ENCODE assay signal across 1 cellular context in the genomic region with DNA sequence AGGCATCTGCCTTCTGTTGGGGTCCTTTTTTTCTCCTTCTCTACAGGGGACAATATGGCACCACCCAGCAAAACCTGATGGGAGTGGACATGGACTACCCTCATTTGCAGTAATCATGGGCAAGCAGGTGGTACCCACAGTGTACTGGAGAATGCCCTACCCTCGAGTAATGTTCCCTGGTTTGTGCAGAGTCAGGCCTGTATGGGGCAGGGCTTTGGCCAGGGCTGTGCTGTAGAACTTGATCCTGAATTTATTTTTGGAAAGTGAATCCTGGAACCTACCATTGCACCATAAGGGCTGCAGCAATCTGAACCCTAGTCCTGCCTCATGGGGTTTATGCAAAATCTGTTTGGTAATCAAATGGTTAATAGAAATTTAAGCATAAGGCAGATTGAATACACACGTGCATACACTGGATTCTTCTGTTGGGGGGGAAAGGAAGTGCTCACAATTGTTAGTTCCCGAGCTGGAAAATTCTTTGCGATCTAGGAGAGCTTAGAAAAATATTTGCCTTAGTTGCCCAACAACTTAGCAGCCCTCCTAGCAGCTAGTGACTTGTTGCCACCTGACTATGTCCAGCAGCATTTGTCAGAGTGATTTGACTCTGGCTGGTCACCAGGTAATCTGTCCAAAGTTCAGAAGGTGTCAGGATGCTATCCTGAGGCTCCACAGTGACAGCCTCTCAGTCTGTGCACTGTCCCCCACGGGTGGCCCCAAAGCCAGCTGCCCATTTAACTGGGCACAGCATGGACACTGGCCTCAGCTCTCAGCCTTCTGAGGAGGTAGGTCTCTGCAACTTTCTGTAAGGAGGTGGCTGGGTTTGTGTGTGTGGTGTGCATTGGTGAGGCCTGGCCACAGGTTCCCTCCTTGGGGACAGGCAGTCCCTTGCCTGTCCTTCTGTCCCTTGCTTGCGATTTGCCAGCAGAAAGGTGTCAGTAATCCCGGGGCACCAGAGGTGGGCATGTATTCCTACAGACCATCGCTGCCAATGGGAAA.
A peak's percentile ranks its signal among the peaks of the same experiment; 100 is the strongest.
TF ChIP-seq lines count a peak whose summit lies in the region.

No MANE protein-coding gene starts in this region.

TF ChIP-seq in HepG2, 621 proteins besides CTCF, POLR2A, EP300 and RAD21 (continued from another document and continues in another):
- TF ChIP-seq HDAC6 (IDR thresholded peaks at IDR 0.05; ENCODE audit: low read depth, low read length), result no peak
- TF ChIP-seq TGIF2 (CRISPR knock-in tag; IDR thresholded peaks at IDR 0.05), result peak; percentile 88; the same call in 1 of the 2 replicates
- TF ChIP-seq, protein P1, sequence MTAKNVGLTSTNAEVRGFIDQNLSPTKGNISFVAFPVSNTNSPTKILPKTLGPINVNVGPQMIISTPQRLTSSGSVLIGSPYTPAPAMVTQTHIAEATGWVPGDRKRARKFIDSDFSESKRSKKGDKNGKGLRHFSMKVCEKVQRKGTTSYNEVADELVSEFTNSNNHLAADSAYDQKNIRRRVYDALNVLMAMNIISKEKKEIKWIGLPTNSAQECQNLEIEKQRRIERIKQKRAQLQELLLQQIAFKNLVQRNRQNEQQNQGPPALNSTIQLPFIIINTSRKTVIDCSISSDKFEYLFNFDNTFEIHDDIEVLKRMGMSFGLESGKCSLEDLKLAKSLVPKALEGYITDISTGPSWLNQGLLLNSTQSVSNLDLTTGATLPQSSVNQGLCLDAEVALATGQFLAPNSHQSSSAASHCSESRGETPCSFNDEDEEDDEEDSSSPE (CRISPR knock-in tag; IDR thresholded peaks at IDR 0.05), result no peak
- TF ChIP-seq, protein P2, sequence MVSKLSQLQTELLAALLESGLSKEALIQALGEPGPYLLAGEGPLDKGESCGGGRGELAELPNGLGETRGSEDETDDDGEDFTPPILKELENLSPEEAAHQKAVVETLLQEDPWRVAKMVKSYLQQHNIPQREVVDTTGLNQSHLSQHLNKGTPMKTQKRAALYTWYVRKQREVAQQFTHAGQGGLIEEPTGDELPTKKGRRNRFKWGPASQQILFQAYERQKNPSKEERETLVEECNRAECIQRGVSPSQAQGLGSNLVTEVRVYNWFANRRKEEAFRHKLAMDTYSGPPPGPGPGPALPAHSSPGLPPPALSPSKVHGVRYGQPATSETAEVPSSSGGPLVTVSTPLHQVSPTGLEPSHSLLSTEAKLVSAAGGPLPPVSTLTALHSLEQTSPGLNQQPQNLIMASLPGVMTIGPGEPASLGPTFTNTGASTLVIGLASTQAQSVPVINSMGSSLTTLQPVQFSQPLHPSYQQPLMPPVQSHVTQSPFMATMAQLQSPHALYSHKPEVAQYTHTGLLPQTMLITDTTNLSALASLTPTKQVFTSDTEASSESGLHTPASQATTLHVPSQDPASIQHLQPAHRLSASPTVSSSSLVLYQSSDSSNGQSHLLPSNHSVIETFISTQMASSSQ (IDR thresholded peaks at IDR 0.05; ENCODE audit: low read depth), result no peak
- TF ChIP-seq, protein P2 (CRISPR knock-in tag; IDR thresholded peaks at IDR 0.05; ENCODE audit: borderline replicate concordance), result peak; percentile 75; the same call in 1 of the 2 replicates
- TF ChIP-seq SIN3A (IDR thresholded peaks at IDR 0.05; ENCODE audit: borderline replicate concordance, low read depth, low read length), result peak; percentile 76
- TF ChIP-seq, protein P3, sequence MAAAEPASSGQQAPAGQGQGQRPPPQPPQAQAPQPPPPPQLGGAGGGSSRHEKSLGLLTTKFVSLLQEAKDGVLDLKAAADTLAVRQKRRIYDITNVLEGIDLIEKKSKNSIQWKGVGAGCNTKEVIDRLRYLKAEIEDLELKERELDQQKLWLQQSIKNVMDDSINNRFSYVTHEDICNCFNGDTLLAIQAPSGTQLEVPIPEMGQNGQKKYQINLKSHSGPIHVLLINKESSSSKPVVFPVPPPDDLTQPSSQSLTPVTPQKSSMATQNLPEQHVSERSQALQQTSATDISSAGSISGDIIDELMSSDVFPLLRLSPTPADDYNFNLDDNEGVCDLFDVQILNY (CRISPR knock-in tag; conservative IDR thresholded peaks at IDR 0.05), result no peak
- no peak for TF ChIP-seq ZNF616 (CRISPR knock-in tag; IDR thresholded peaks at IDR 0.05; ENCODE audit: low read depth)
- TF ChIP-seq, protein P4, sequence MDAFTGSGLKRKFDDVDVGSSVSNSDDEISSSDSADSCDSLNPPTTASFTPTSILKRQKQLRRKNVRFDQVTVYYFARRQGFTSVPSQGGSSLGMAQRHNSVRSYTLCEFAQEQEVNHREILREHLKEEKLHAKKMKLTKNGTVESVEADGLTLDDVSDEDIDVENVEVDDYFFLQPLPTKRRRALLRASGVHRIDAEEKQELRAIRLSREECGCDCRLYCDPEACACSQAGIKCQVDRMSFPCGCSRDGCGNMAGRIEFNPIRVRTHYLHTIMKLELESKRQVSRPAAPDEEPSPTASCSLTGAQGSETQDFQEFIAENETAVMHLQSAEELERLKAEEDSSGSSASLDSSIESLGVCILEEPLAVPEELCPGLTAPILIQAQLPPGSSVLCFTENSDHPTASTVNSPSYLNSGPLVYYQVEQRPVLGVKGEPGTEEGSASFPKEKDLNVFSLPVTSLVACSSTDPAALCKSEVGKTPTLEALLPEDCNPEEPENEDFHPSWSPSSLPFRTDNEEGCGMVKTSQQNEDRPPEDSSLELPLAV (CRISPR knock-in tag; conservative IDR thresholded peaks at IDR 0.05; ENCODE audit: low read depth), result no peak
- TF ChIP-seq EZH2 (conservative IDR thresholded peaks at IDR 0.05; ENCODE audit: low read depth, low read length), result no peak
- TF ChIP-seq FOXA3 (CRISPR knock-in tag; IDR thresholded peaks at IDR 0.05), result peak; percentile 82
- no peak for TF ChIP-seq ZSCAN12 (CRISPR knock-in tag; IDR thresholded peaks at IDR 0.05)
- TF ChIP-seq ZFP82 (CRISPR knock-in tag; IDR thresholded peaks at IDR 0.05; ENCODE audit: borderline replicate concordance), result 0 out of 2 replicates have a peak, but pooled peaks have one; percentile 22
- TF ChIP-seq, protein P5, sequence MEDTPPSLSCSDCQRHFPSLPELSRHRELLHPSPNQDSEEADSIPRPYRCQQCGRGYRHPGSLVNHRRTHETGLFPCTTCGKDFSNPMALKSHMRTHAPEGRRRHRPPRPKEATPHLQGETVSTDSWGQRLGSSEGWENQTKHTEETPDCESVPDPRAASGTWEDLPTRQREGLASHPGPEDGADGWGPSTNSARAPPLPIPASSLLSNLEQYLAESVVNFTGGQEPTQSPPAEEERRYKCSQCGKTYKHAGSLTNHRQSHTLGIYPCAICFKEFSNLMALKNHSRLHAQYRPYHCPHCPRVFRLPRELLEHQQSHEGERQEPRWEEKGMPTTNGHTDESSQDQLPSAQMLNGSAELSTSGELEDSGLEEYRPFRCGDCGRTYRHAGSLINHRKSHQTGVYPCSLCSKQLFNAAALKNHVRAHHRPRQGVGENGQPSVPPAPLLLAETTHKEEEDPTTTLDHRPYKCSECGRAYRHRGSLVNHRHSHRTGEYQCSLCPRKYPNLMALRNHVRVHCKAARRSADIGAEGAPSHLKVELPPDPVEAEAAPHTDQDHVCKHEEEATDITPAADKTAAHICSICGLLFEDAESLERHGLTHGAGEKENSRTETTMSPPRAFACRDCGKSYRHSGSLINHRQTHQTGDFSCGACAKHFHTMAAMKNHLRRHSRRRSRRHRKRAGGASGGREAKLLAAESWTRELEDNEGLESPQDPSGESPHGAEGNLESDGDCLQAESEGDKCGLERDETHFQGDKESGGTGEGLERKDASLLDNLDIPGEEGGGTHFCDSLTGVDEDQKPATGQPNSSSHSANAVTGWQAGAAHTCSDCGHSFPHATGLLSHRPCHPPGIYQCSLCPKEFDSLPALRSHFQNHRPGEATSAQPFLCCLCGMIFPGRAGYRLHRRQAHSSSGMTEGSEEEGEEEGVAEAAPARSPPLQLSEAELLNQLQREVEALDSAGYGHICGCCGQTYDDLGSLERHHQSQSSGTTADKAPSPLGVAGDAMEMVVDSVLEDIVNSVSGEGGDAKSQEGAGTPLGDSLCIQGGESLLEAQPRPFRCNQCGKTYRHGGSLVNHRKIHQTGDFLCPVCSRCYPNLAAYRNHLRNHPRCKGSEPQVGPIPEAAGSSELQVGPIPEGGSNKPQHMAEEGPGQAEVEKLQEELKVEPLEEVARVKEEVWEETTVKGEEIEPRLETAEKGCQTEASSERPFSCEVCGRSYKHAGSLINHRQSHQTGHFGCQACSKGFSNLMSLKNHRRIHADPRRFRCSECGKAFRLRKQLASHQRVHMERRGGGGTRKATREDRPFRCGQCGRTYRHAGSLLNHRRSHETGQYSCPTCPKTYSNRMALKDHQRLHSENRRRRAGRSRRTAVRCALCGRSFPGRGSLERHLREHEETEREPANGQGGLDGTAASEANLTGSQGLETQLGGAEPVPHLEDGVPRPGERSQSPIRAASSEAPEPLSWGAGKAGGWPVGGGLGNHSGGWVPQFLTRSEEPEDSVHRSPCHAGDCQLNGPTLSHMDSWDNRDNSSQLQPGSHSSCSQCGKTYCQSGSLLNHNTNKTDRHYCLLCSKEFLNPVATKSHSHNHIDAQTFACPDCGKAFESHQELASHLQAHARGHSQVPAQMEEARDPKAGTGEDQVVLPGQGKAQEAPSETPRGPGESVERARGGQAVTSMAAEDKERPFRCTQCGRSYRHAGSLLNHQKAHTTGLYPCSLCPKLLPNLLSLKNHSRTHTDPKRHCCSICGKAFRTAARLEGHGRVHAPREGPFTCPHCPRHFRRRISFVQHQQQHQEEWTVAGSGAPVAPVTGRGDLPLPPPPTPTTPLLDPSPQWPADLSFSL (CRISPR knock-in tag; IDR thresholded peaks at IDR 0.05), result 0 out of 2 replicates have a peak, but pooled peaks have one; percentile 30
- TF ChIP-seq RBM39 (IDR thresholded peaks at IDR 0.05; ENCODE audit: low read depth, low read length, poor library complexity, severe bottlenecking), result no peak
- TF ChIP-seq, protein P6, sequence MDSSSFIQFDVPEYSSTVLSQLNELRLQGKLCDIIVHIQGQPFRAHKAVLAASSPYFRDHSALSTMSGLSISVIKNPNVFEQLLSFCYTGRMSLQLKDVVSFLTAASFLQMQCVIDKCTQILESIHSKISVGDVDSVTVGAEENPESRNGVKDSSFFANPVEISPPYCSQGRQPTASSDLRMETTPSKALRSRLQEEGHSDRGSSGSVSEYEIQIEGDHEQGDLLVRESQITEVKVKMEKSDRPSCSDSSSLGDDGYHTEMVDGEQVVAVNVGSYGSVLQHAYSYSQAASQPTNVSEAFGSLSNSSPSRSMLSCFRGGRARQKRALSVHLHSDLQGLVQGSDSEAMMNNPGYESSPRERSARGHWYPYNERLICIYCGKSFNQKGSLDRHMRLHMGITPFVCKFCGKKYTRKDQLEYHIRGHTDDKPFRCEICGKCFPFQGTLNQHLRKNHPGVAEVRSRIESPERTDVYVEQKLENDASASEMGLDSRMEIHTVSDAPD (CRISPR knock-in tag; IDR thresholded peaks at IDR 0.05), result 0 out of 2 replicates have a peak, but pooled peaks have one; percentile 14
- TF ChIP-seq, protein P7, sequence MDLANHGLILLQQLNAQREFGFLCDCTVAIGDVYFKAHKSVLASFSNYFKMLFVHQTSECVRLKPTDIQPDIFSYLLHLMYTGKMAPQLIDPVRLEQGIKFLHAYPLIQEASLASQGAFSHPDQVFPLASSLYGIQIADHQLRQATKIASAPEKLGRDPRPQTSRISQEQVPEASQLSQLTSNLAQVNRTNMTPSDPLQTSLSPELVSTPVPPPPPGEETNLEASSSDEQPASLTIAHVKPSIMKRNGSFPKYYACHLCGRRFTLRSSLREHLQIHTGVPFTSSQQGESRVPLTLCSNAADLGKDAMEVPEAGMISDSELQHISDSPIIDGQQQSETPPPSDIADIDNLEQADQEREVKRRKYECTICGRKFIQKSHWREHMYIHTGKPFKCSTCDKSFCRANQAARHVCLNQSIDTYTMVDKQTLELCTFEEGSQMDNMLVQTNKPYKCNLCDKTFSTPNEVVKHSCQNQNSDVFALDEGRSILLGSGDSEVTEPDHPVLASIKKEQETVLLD (CRISPR knock-in tag; IDR thresholded peaks at IDR 0.05; ENCODE audit: low read depth), result no peak
- no peak for TF ChIP-seq NPAS2 (CRISPR knock-in tag; IDR thresholded peaks at IDR 0.05; ENCODE audit: borderline replicate concordance)
- TF ChIP-seq ZMYM4 (CRISPR knock-in tag; IDR thresholded peaks at IDR 0.05), result peak; percentile 68; the same call in 1 of the 2 replicates
- no peak for TF ChIP-seq ARNT2 (CRISPR knock-in tag; IDR thresholded peaks at IDR 0.05; ENCODE audit: low read depth)
- no peak for TF ChIP-seq ZNF564 (CRISPR knock-in tag; IDR thresholded peaks at IDR 0.05)
- peak; percentile 55; the same call in 1 of the 2 replicates for TF ChIP-seq GATAD1 (CRISPR knock-in tag; IDR thresholded peaks at IDR 0.05)
- TF ChIP-seq, protein P8, sequence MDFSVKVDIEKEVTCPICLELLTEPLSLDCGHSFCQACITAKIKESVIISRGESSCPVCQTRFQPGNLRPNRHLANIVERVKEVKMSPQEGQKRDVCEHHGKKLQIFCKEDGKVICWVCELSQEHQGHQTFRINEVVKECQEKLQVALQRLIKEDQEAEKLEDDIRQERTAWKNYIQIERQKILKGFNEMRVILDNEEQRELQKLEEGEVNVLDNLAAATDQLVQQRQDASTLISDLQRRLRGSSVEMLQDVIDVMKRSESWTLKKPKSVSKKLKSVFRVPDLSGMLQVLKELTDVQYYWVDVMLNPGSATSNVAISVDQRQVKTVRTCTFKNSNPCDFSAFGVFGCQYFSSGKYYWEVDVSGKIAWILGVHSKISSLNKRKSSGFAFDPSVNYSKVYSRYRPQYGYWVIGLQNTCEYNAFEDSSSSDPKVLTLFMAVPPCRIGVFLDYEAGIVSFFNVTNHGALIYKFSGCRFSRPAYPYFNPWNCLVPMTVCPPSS (IDR thresholded peaks at IDR 0.05), result no peak
- TF ChIP-seq RELA (CRISPR knock-in tag; IDR thresholded peaks at IDR 0.05), result no peak
- no peak for TF ChIP-seq ZNF775 (CRISPR knock-in tag; IDR thresholded peaks at IDR 0.05; ENCODE audit: borderline replicate concordance)
- no peak for TF ChIP-seq ZFP41 (CRISPR knock-in tag; IDR thresholded peaks at IDR 0.05; ENCODE audit: borderline replicate concordance)
- TF ChIP-seq, protein P9, sequence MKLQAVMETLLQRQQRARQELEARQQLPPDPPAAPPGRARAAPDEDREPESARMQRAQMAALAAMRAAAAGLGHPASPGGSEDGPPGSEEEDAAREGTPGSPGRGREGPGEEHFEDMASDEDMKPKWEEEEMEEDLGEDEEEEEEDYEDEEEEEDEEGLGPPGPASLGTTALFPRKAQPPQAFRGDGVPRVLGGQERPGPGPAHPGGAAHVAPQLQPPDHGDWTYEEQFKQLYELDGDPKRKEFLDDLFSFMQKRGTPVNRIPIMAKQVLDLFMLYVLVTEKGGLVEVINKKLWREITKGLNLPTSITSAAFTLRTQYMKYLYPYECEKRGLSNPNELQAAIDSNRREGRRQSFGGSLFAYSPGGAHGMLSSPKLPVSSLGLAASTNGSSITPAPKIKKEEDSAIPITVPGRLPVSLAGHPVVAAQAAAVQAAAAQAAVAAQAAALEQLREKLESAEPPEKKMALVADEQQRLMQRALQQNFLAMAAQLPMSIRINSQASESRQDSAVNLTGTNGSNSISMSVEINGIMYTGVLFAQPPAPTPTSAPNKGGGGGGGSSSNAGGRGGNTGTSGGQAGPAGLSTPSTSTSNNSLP (IDR thresholded peaks at IDR 0.05; ENCODE audit: low read depth, low read length), result peak; percentile 87
- TF ChIP-seq SCMH1 (CRISPR knock-in tag; IDR thresholded peaks at IDR 0.05; ENCODE audit: borderline replicate concordance), result no peak
- no peak for TF ChIP-seq NFRKB (IDR thresholded peaks at IDR 0.05)
- no peak for TF ChIP-seq NKX3-1 (CRISPR knock-in tag; IDR thresholded peaks at IDR 0.05)
